In the genomic region with DNA sequence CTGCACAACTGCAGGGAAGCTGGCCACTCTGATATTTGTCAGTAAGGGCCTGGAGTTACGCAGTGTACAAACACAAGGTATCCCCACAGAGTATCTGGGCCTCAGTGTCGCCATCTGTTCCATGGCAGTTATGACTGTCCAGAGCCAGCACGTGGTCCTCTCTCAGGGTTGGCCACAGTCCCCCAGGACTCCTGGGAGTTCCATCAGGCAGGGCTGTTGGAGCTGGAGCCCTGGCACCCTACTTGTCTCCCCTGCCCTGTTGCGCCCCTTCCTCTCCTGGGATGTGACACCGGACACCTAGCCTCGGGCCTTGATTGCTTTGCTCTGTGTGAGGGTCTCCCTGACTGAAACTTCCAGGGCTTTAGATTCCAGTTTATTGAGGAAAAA, we compare ENCODE assay signal across 20 cellular contexts. TPM values are rescaled to one million over a fixed set of nuclear protein-coding genes. Genes with fewer than 3 reads are reported as not detected.
DNase-seq lines count a peak whose midpoint lies in the region; ATAC-seq, FAIRE-seq and TF ChIP-seq lines count a peak whose summit lies in the region.
"Had no signal": no experiment of that assay in that cellular context is flagged by ENCODE, and none has a peak within 500 bp of the region (broad histone marks: within the 10 kb centered on the region; RNA-seq: fewer than 3 reads in every experiment).

No MANE protein-coding gene starts in this region.

- no peak overlapping the region for H3K27ac ChIP-seq in HCT116 (ENCODE audit: low read depth, low read length)
- peak overlapping the region; percentile 73 for H3K27ac ChIP-seq in astrocyte (ENCODE audit: low read depth, low read length)
- no peak overlapping the region for H3K27ac ChIP-seq in keratinocyte (ENCODE audit: control insufficient read depth, insufficient read depth, low read length)
- peak overlapping the region; percentile 37 for H3K27ac ChIP-seq in subcutaneous abdominal adipose tissue (ENCODE audit: low read depth, low read length)
- H3K27ac ChIP-seq: ascending aorta, dorsolateral prefrontal cortex, lower lobe of right lung had no signal

- FAIRE-seq in astrocyte (lab: Jason Lieb, UNC) (no peak), keratinocyte (lab: Jason Lieb, UNC) (no peak), RCC 7860 (lab: Jason Lieb, UNC) (no peak)
- FAIRE-seq: GM12892 had no signal

- no peaks in the 10 kb centered on the region for H3K9me2 ChIP-seq in HCT116 (ENCODE audit: insufficient read depth)

- no peak overlapping the region for H2AFZ ChIP-seq in HCT116 (ENCODE audit: low read depth, low read length, poor library complexity, severe bottlenecking)
- peak overlapping the region; percentile 44 for H2AFZ ChIP-seq in astrocyte (ENCODE audit: low read depth, low read length)
- no peak overlapping the region for H2AFZ ChIP-seq in keratinocyte (ENCODE audit: control insufficient read depth, low read length)

- H3K9me3 ChIP-seq in HCT116 (ENCODE audit: control insufficient read depth in 1 of 2, insufficient read depth in 1 of 2, low read depth in 1 of 2, low read length in 2 of 2) (no peaks in the 10 kb centered on the region), astrocyte (ENCODE audit: insufficient read depth, low read depth, low read length) (no peaks in the 10 kb centered on the region), keratinocyte (ENCODE audit: control insufficient read depth, low read depth, low read length) (no peaks in the 10 kb centered on the region), subcutaneous abdominal adipose tissue (ENCODE audit: control insufficient read depth in 5 of 5, low read length in 5 of 5) (no peaks in the 10 kb centered on the region)
- H3K9me3 ChIP-seq: ascending aorta, lower lobe of right lung, suprapubic skin had no signal

- H3K9me3 Mint-ChIP-seq in astrocyte (ENCODE audit: unreplicated experiment), result no peaks in the 10 kb centered on the region
- no peaks in the 10 kb centered on the region for H3K9me3 Mint-ChIP-seq in stimulated activated naive CD8-positive, alpha-beta T cell treated with anti-CD3 and anti-CD28 coated beads, Interleukin-15, amount 100 ng/mL, for 72 hours
- H3K9me3 Mint-ChIP-seq: CD4-positive, alpha-beta memory T cell; IgD-negative memory B cell had no signal

- dilution Hi-C loops in keratinocyte (cut with MboI; ENCODE audit: extremely low pct_ligation_motif_present, low sequenced_read_pairs), result no loop called here

- no peaks in the 10 kb centered on the region for H4K20me1 ChIP-seq in HCT116 (ENCODE audit: insufficient read depth)
- H4K20me1 ChIP-seq in astrocyte (ENCODE audit: insufficient read depth, low read length), result no peaks in the 10 kb centered on the region
- no peaks in the 10 kb centered on the region for H4K20me1 ChIP-seq in keratinocyte (ENCODE audit: control insufficient read depth, extremely low read depth, insufficient read depth, low read length)

- RAD21 ChIA-PET in HCT116 (lab: Charles Lee; ENCODE audit: low non-redundant PET in 1 of 2, low total read pairs in 2 of 2, uncharacterized antibody in 2 of 2, unreplicated experiment in 2 of 2), result no interaction called here

- peaks cover 26% of the 10 kb centered on the region for H3K4me1 Mint-ChIP-seq in astrocyte (ENCODE audit: low read depth, unreplicated experiment)
- H3K4me1 Mint-ChIP-seq in stimulated activated naive CD8-positive, alpha-beta T cell treated with anti-CD3 and anti-CD28 coated beads, Interleukin-15, amount 100 ng/mL, for 72 hours, result peaks cover 11% of the 10 kb centered on the region
- H3K4me1 Mint-ChIP-seq: IgD-negative memory B cell had no signal

- POLR2A ChIA-PET in HCT116 (lab: Charles Lee), result no interaction called here

- H3K9ac ChIP-seq in HCT116 (ENCODE audit: low read length), result no peak overlapping the region
- peak overlapping the region; percentile 71 for H3K9ac ChIP-seq in astrocyte (ENCODE audit: low read length)
- H3K9ac ChIP-seq in keratinocyte (ENCODE audit: control insufficient read depth, extremely low read depth, insufficient read depth, low read length), result no peak overlapping the region
- no peak overlapping the region for H3K9ac ChIP-seq in subcutaneous abdominal adipose tissue (ENCODE audit: low read length in 5 of 5)

- CTCF ChIA-PET in HCT116 (lab: Charles Lee), result no interaction called here

- intact Hi-C loops in HCT116 (cut with micrococcal nuclease), result no loop called here

- peak overlapping the region; percentile 78 for H3K27ac Mint-ChIP-seq in astrocyte (ENCODE audit: unreplicated experiment)
- H3K27ac Mint-ChIP-seq in stimulated activated naive CD8-positive, alpha-beta T cell treated with anti-CD3 and anti-CD28 coated beads, Interleukin-15, amount 100 ng/mL, for 72 hours, result no peak overlapping the region
- H3K27ac Mint-ChIP-seq: CD4-positive, alpha-beta memory T cell; IgD-negative memory B cell had no signal

- H3K27me3 Mint-ChIP-seq in astrocyte (ENCODE audit: low read depth, unreplicated experiment), result peaks cover 6% of the 10 kb centered on the region
- peaks cover 24% of the 10 kb centered on the region for H3K27me3 Mint-ChIP-seq in stimulated activated naive CD8-positive, alpha-beta T cell treated with anti-CD3 and anti-CD28 coated beads, Interleukin-15, amount 100 ng/mL, for 72 hours

- H3K4me3 ChIP-seq in HCT116 (replicated peaks in 1 of 2; ENCODE audit: low read depth in 1 of 2, low read length in 2 of 2) (no peak overlapping the region), astrocyte (ENCODE audit: insufficient read depth, low read depth, low read length) (no peak overlapping the region), keratinocyte (ENCODE audit: control insufficient read depth in 2 of 3, extremely low read depth in 1 of 3, insufficient read depth in 2 of 3, low read depth in 1 of 3, low read length in 3 of 3) (no peak overlapping the region), subcutaneous abdominal adipose tissue (ENCODE audit: low read depth in 1 of 5, low read length in 5 of 5) (no peak overlapping the region)
- H3K4me3 ChIP-seq: ascending aorta, dorsolateral prefrontal cortex, lower lobe of right lung, suprapubic skin had no signal

- TF ChIP-seq CTCF in HCT116 (IDR thresholded peaks at IDR 0.05 in 2 of 3, conservative IDR thresholded peaks at IDR 0.05 in 1 of 3; ENCODE audit: borderline replicate concordance in 1 of 3, insufficient read depth in 1 of 3, low read depth in 2 of 3, low read length in 2 of 3), result no peak
- TF ChIP-seq CTCF in astrocyte (IDR thresholded peaks at IDR 0.05; ENCODE audit: insufficient read depth, low read depth, low read length), result no peak
- TF ChIP-seq CTCF in keratinocyte (optimal IDR thresholded peaks at IDR 0.05 in 1 of 3, IDR thresholded peaks at IDR 0.05 in 1 of 3, conservative IDR thresholded peaks at IDR 0.05 in 1 of 3; ENCODE audit: extremely low read depth in 1 of 3, insufficient read depth in 2 of 3, low read length in 3 of 3), result no peak

- H3K36me3 ChIP-seq in HCT116 (ENCODE audit: control insufficient read depth in 1 of 2, insufficient read depth in 2 of 2, low read length in 2 of 2) (no peaks in the 10 kb centered on the region), astrocyte (ENCODE audit: insufficient read depth, low read length) (no peaks in the 10 kb centered on the region), keratinocyte (ENCODE audit: control insufficient read depth in 2 of 2, extremely low read depth in 1 of 2, insufficient read depth in 2 of 2, low read length in 2 of 2) (no peaks in the 10 kb centered on the region), subcutaneous abdominal adipose tissue (ENCODE audit: control insufficient read depth in 5 of 5, insufficient read depth in 5 of 5, low read length in 5 of 5) (no peaks in the 10 kb centered on the region)
- H3K36me3 ChIP-seq: ascending aorta, lower lobe of right lung, suprapubic skin had no signal

- ATAC-seq in HCT116, result peak; percentile 18; the same call in 1 of the 2 replicates
- ATAC-seq in HG02610 (IDR thresholded peaks at IDR 0.05; ENCODE audit: unreplicated experiment), result no peak
- no peak for ATAC-seq in stimulated activated naive CD8-positive, alpha-beta T cell treated with anti-CD3 and anti-CD28 coated beads, Interleukin-15, amount 100 ng/mL, for 72 hours
- ATAC-seq: lower lobe of right lung had no signal

- H3K79me2 ChIP-seq in HCT116 (ENCODE audit: insufficient read depth, low read length) (no peaks in the 10 kb centered on the region), astrocyte (ENCODE audit: insufficient read depth, low read length) (no peaks in the 10 kb centered on the region), keratinocyte (ENCODE audit: control insufficient read depth, insufficient read depth, low read length) (no peaks in the 10 kb centered on the region)

- peak overlapping the region; percentile 22 for H3K4me3 Mint-ChIP-seq in astrocyte (ENCODE audit: unreplicated experiment)
- H3K4me3 Mint-ChIP-seq in stimulated activated naive CD8-positive, alpha-beta T cell treated with anti-CD3 and anti-CD28 coated beads, Interleukin-15, amount 100 ng/mL, for 72 hours, result no peak overlapping the region
- H3K4me3 Mint-ChIP-seq: CD4-positive, alpha-beta memory T cell; IgD-negative memory B cell had no signal

- no peak for TF ChIP-seq RAD21 in HCT116 (IDR thresholded peaks at IDR 0.05; ENCODE audit: low read depth)

- no peak for TF ChIP-seq POLR2A in HCT116 (IDR thresholded peaks at IDR 0.05; ENCODE audit: borderline replicate concordance, extremely low read depth, insufficient read depth, insufficient read length)

- H3K36me3 Mint-ChIP-seq in astrocyte (ENCODE audit: low read depth, unreplicated experiment), result peaks cover 1% of the 10 kb centered on the region
- H3K36me3 Mint-ChIP-seq: CD4-positive, alpha-beta memory T cell; IgD-negative memory B cell had no signal

- no TSS peak for BruUV-seq in HCT116 (replicated peaks; lab: Mats Ljungman, UMichigan)

- H3K27me3 ChIP-seq in HCT116 (ENCODE audit: insufficient read depth, low read length), result no peaks in the 10 kb centered on the region
- H3K27me3 ChIP-seq in astrocyte (ENCODE audit: insufficient read depth, low read length), result no peaks in the 10 kb centered on the region
- peaks cover 10% of the 10 kb centered on the region for H3K27me3 ChIP-seq in keratinocyte (ENCODE audit: control insufficient read depth, extremely low read depth, insufficient read depth, low read length)
- H3K27me3 ChIP-seq in subcutaneous abdominal adipose tissue (ENCODE audit: control insufficient read depth in 5 of 5, insufficient read depth in 4 of 5, low read length in 5 of 5), result no peaks in the 10 kb centered on the region
- H3K27me3 ChIP-seq: ascending aorta, suprapubic skin had no signal

- H3K4me1 ChIP-seq in HCT116 (ENCODE audit: control insufficient read depth in 1 of 2, insufficient read depth in 2 of 2, low read length in 2 of 2), result peaks cover 0 to 11% of the 10 kb centered on the region in 2 experiments; a peak in 2 of 4 replicates
- peaks cover 31% of the 10 kb centered on the region for H3K4me1 ChIP-seq in astrocyte (ENCODE audit: insufficient read depth, low read length)
- peaks cover 13% of the 10 kb centered on the region for H3K4me1 ChIP-seq in keratinocyte (ENCODE audit: control insufficient read depth, extremely low read depth, insufficient read depth, low read length)
- peaks cover 8 to 88% (median 59%) of the 10 kb centered on the region in 5 donors for H3K4me1 ChIP-seq in subcutaneous abdominal adipose tissue (ENCODE audit: control insufficient read depth in 5 of 5, insufficient read depth in 5 of 5, low read length in 5 of 5)

- DNase-seq in HCT116 (ENCODE audit: low read depth, low spot score), result no peak
- no peak for DNase-seq in astrocyte (ENCODE audit: low read depth)
- DNase-seq in keratinocyte (ENCODE audit: low read depth, low spot score), result no peak
- no peak for DNase-seq in CD1c-positive myeloid dendritic cell (ENCODE audit: extremely low spot score)
- DNase-seq in RCC 7860 (ENCODE audit: low spot score), result no peak
- no peak for DNase-seq in stimulated activated naive CD8-positive, alpha-beta T cell treated with anti-CD3 and anti-CD28 coated beads, Interleukin-15, amount 100 ng/mL, for 72 hours
- DNase-seq: CD4-positive, alpha-beta memory T cell; dorsolateral prefrontal cortex; lower lobe of right lung; NCI-H1105 treated with DMSO at 0.1 percent for 48 hours; stimulated activated CD4-positive, alpha-beta T cell treated with anti-CD3 and anti-CD28 coated beads, Interleukin-12 subunit alpha, Interleukin-12 subunit beta, amount 100 ng/mL, for 4 hours; T-helper 1 cell had no signal

- H3K4me2 ChIP-seq in HCT116 (ENCODE audit: low read length) (peak overlapping the region; percentile 19; the same call in 1 of the 2 replicates), astrocyte (ENCODE audit: low read length) (peak overlapping the region; percentile 73), keratinocyte (ENCODE audit: control insufficient read depth, extremely low read depth, insufficient read depth, low read depth, low read length) (peak overlapping the region; percentile 3)

- no peaks in the 10 kb centered on the region for H3K9me1 ChIP-seq in keratinocyte (ENCODE audit: control insufficient read depth, extremely low read depth, insufficient read depth, low read length)

RNA-seq across cellular contexts. Expression of gene HTRA3, which starts 8.4 kb away (rescaled TPM):
- not detected for total RNA-seq in HCT116 (2021; ENCODE audit: unreplicated experiment)
- polyA plus RNA-seq in HCT116 (2012), result not detected in 2 replicates
- 35.2 and 60.5 TPM in 2 replicates for total RNA-seq in astrocyte
- not detected in 3 replicates for polyA plus RNA-seq in keratinocyte
- polyA plus RNA-seq in keratinocyte (2011; ENCODE audit: low read depth), result not detected
- polyA plus RNA-seq in keratinocyte (2011; cell fraction: cytosol; rRNA removed), result not detected in 2 replicates
- polyA plus RNA-seq in keratinocyte (2011; cell fraction: nucleus; rRNA removed), result not detected in 2 replicates
- not detected in 2 replicates for polyA plus RNA-seq in keratinocyte (2012; ENCODE audit: low replicate concordance)
- polyA minus RNA-seq in keratinocyte, result not detected in 3 replicates
- not detected for polyA minus RNA-seq in keratinocyte (2011; cell fraction: cytosol; rRNA and poly(A)+ RNA removed)
- not detected in 2 replicates for polyA minus RNA-seq in keratinocyte (2011; cell fraction: nucleus; rRNA and poly(A)+ RNA removed)
- total RNA-seq: activated CD8-positive, alpha-beta memory T cell treated with anti-CD3 and anti-CD28 coated beads for 36 hours; CD4-positive, alpha-beta memory T cell; OCI-LY7 had no signal
- polyA plus RNA-seq: CD4-positive, alpha-beta memory T cell; IgD-negative memory B cell had no signal

Comparison
In these comparisons a context has a peak if more than half of its experiments do, and no peak if none do; other contexts are left out.
1. H3K27ac ChIP-seq: peak in astrocyte (single experiment) and subcutaneous abdominal adipose tissue (single experiment); none in HCT116 (single experiment) and keratinocyte (single experiment).
2. H3K4me2 ChIP-seq: peak in every context shown above with its lines; median percentile 73 in astrocyte; 19 in HCT116; 3 in keratinocyte.
3. RNA of gene HTRA3, which starts 8.4 kb away (total RNA-seq): 35.2 to 60.5 TPM in astrocyte; not detected in HCT116 (single experiment); every median in the first group is over 10 times any median in the second.